37 cellular contexts compared by ENCODE assay signal in genomic region chr3:94292151-94292550, GRCh38.
"Had no signal": no experiment of that assay in that cellular context is flagged by ENCODE, and none has a peak within 500 bp of the region (broad histone marks: within the 10 kb centered on the region; RNA-seq: fewer than 3 reads in every experiment).

No MANE protein-coding gene starts in this region.

- ATAC-seq: activated CD4-positive, alpha-beta T cell treated with anti-CD3 and anti-CD28 coated beads for 36 hours; activated CD4-positive, CD25-positive, alpha-beta regulatory T cell treated with anti-CD3 and anti-CD28 coated beads, Interleukin-2, amount 50 U/mL, for 24 hours; activated CD8-positive, alpha-beta memory T cell treated with anti-CD3 and anti-CD28 coated beads, Interleukin-2, amount 10 ng/mL, durations not matched to agents 7 days and 5 days; activated CD8-positive, alpha-beta T cell treated with anti-CD3 and anti-CD28 coated beads, Interleukin-2, amount 10 ng/mL, durations not matched to agents 7 days and 5 days; activated naive CD8-positive, alpha-beta T cell treated with anti-CD3 and anti-CD28 coated beads, Interleukin-2, amount 50 U/mL, for 24 hours; WTC11 had no signal

- H3K27me3 ChIP-seq: ascending aorta, cardiac muscle cell had no signal

- H3K4me1 Mint-ChIP-seq: activated CD4-positive, alpha-beta memory T cell treated with anti-CD3 and anti-CD28 coated beads, Interleukin-2, amount 10 ng/mL, durations not matched to agents 7 days and 5 days; activated CD4-positive, alpha-beta T cell treated with anti-CD3 and anti-CD28 coated beads for 36 hours; activated CD4-positive, alpha-beta T cell treated with anti-CD3 and anti-CD28 coated beads, Interleukin-2, amount 10 ng/mL, durations not matched to agents 7 days and 5 days; activated CD8-positive, alpha-beta memory T cell treated with anti-CD3 and anti-CD28 coated beads, Interleukin-2, amount 10 ng/mL, durations not matched to agents 7 days and 5 days; activated naive CD4-positive, alpha-beta T cell treated with anti-CD3 and anti-CD28 coated beads, Interleukin-2, amount 10 ng/mL, durations not matched to agents 7 days and 5 days; activated naive CD4-positive, alpha-beta T cell treated with anti-CD3 and anti-CD28 coated beads, Interleukin-2, amount 50 U/mL, for 24 hours; activated naive CD8-positive, alpha-beta T cell treated with anti-CD3 and anti-CD28 coated beads, Interleukin-2, amount 10 ng/mL, durations not matched to agents 7 days and 5 days; activated naive CD8-positive, alpha-beta T cell treated with anti-CD3 and anti-CD28 coated beads, Interleukin-2, amount 50 U/mL, for 24 hours; brain; central memory CD8-positive, alpha-beta T cell had no signal

- H3K27me3 Mint-ChIP-seq: activated CD4-positive, alpha-beta memory T cell treated with anti-CD3 and anti-CD28 coated beads, Interleukin-2, amount 10 ng/mL, durations not matched to agents 7 days and 5 days; activated CD8-positive, alpha-beta memory T cell treated with anti-CD3 and anti-CD28 coated beads, Interleukin-2, amount 10 ng/mL, durations not matched to agents 7 days and 5 days; activated naive CD4-positive, alpha-beta T cell treated with anti-CD3 and anti-CD28 coated beads, Interleukin-2, amount 10 ng/mL, durations not matched to agents 7 days and 5 days; activated naive CD4-positive, alpha-beta T cell treated with anti-CD3 and anti-CD28 coated beads, Interleukin-2, amount 50 U/mL, for 24 hours; activated naive CD8-positive, alpha-beta T cell treated with anti-CD3 and anti-CD28 coated beads, Interleukin-2, amount 10 ng/mL, durations not matched to agents 7 days and 5 days; activated naive CD8-positive, alpha-beta T cell treated with anti-CD3 and anti-CD28 coated beads, Interleukin-2, amount 50 U/mL, for 24 hours; activated T-cell treated with anti-CD3 and anti-CD28 coated beads, Interleukin-2, amount 50 U/mL, for 24 hours; brain; central memory CD8-positive, alpha-beta T cell had no signal

- DNase-seq: activated CD4-positive, alpha-beta memory T cell treated with anti-CD3 and anti-CD28 coated beads, Interleukin-2, amount 10 ng/mL, durations not matched to agents 7 days and 5 days; activated CD4-positive, alpha-beta T cell treated with anti-CD3 and anti-CD28 coated beads for 1 hour; activated CD4-positive, alpha-beta T cell treated with anti-CD3 and anti-CD28 coated beads for 36 hours; activated CD4-positive, alpha-beta T cell treated with anti-CD3 and anti-CD28 coated beads for 48 hours; activated CD4-positive, alpha-beta T cell treated with anti-CD3 and anti-CD28 coated beads, Interleukin-2, amount 10 ng/mL, durations not matched to agents 7 days and 5 days; activated CD4-positive, alpha-beta T cell treated with anti-CD3 and anti-CD28 coated beads, Interleukin-2, amount 50 U/mL, for 48 hours; activated CD4-positive, CD25-positive, alpha-beta regulatory T cell; activated CD8-positive, alpha-beta memory T cell treated with anti-CD3 and anti-CD28 coated beads for 24 hours; activated CD8-positive, alpha-beta memory T cell treated with anti-CD3 and anti-CD28 coated beads, Interleukin-2, amount 10 ng/mL, durations not matched to agents 7 days and 5 days; activated CD8-positive, alpha-beta memory T cell treated with anti-CD3 and anti-CD28 coated beads, Interleukin-2, amount 50 U/mL, for 48 hours; activated CD8-positive, alpha-beta T cell treated with anti-CD3 and anti-CD28 coated beads, Interleukin-2, amount 10 ng/mL, durations not matched to agents 7 days and 5 days; activated effector memory CD4-positive, alpha-beta T cell treated with Interleukin-2 at 50 U/mL for 16 hours; activated gamma-delta T cell; activated naive CD4-positive, alpha-beta T cell treated with anti-CD3 and anti-CD28 coated beads, Interleukin-2, amount 10 ng/mL, durations not matched to agents 7 days and 5 days; activated naive CD4-positive, alpha-beta T cell treated with Interleukin-2 at 50 U/mL for 16 hours; activated naive CD8-positive, alpha-beta T cell treated with anti-CD3 and anti-CD28 coated beads, Interleukin-2, amount 10 ng/mL, durations not matched to agents 7 days and 5 days; activated naive CD8-positive, alpha-beta T cell treated with anti-CD3 and anti-CD28 coated beads, Interleukin-2, amount 50 U/mL, for 24 hours; activated T-cell treated with anti-CD3 and anti-CD28 coated beads, Interleukin-2, amount 50 U/mL, for 24 hours; activated T-cell treated with anti-CD3 and anti-CD28 coated beads, Interleukin-2, amount 50 U/mL, for 48 hours; amygdala; anterior cingulate cortex; caudate nucleus; cerebellar nuclear complex; T-helper 2 cell; T-helper 9 cell; WERI-Rb-1 had no signal

- H3K9me3 ChIP-seq: ascending aorta had no signal

- H3K27ac ChIP-seq: ascending aorta, cardiac muscle cell, WERI-Rb-1 had no signal

- H3K36me3 Mint-ChIP-seq: activated CD8-positive, alpha-beta memory T cell treated with anti-CD3 and anti-CD28 coated beads, Interleukin-2, amount 10 ng/mL, durations not matched to agents 7 days and 5 days; activated naive CD4-positive, alpha-beta T cell treated with anti-CD3 and anti-CD28 coated beads, Interleukin-2, amount 10 ng/mL, durations not matched to agents 7 days and 5 days; activated naive CD4-positive, alpha-beta T cell treated with anti-CD3 and anti-CD28 coated beads, Interleukin-2, amount 50 U/mL, for 24 hours; activated naive CD8-positive, alpha-beta T cell; activated naive CD8-positive, alpha-beta T cell treated with anti-CD3 and anti-CD28 coated beads, Interleukin-2, amount 10 ng/mL, durations not matched to agents 7 days and 5 days; brain had no signal

- H3K4me3 Mint-ChIP-seq: activated CD4-positive, alpha-beta memory T cell treated with anti-CD3 and anti-CD28 coated beads, Interleukin-2, amount 10 ng/mL, durations not matched to agents 7 days and 5 days; activated CD4-positive, alpha-beta T cell treated with anti-CD3 and anti-CD28 coated beads for 36 hours; activated CD4-positive, alpha-beta T cell treated with anti-CD3 and anti-CD28 coated beads, Interleukin-2, amount 10 ng/mL, durations not matched to agents 7 days and 5 days; activated CD8-positive, alpha-beta memory T cell treated with anti-CD3 and anti-CD28 coated beads, Interleukin-2, amount 10 ng/mL, durations not matched to agents 7 days and 5 days; activated CD8-positive, alpha-beta T cell treated with anti-CD3 and anti-CD28 coated beads, Interleukin-2, amount 10 ng/mL, durations not matched to agents 7 days and 5 days; activated naive CD4-positive, alpha-beta T cell treated with anti-CD3 and anti-CD28 coated beads, Interleukin-2, amount 10 ng/mL, durations not matched to agents 7 days and 5 days; activated naive CD4-positive, alpha-beta T cell treated with anti-CD3 and anti-CD28 coated beads, Interleukin-2, amount 50 U/mL, for 24 hours; activated naive CD8-positive, alpha-beta T cell; activated naive CD8-positive, alpha-beta T cell treated with anti-CD3 and anti-CD28 coated beads, Interleukin-2, amount 10 ng/mL, durations not matched to agents 7 days and 5 days; activated naive CD8-positive, alpha-beta T cell treated with anti-CD3 and anti-CD28 coated beads, Interleukin-2, amount 50 U/mL, for 24 hours; activated T-cell treated with anti-CD3 and anti-CD28 coated beads, Interleukin-2, amount 50 U/mL, for 24 hours; brain; central memory CD8-positive, alpha-beta T cell; T-helper 1 cell treated with Interleukin-12 subunit alpha and Interleukin-12 subunit beta and Interleukin-4 antibody, amounts not matched to agents 30 μg/mL and 1 μg/mL, for 36 hours; T-helper 2 cell treated with Interferon-gamma antibody and Interleukin-4, amounts not matched to agents 5 μg/mL and 100 μg/mL, for 36 hours; WTC11 had no signal

- H3K9me3 Mint-ChIP-seq: activated CD4-positive, alpha-beta memory T cell treated with anti-CD3 and anti-CD28 coated beads, Interleukin-2, amount 10 ng/mL, durations not matched to agents 7 days and 5 days; activated CD4-positive, alpha-beta T cell treated with anti-CD3 and anti-CD28 coated beads, Interleukin-2, amount 10 ng/mL, durations not matched to agents 7 days and 5 days; activated naive CD4-positive, alpha-beta T cell treated with anti-CD3 and anti-CD28 coated beads, Interleukin-2, amount 10 ng/mL, durations not matched to agents 7 days and 5 days; activated naive CD4-positive, alpha-beta T cell treated with anti-CD3 and anti-CD28 coated beads, Interleukin-2, amount 50 U/mL, for 24 hours; activated naive CD8-positive, alpha-beta T cell treated with anti-CD3 and anti-CD28 coated beads, Interleukin-2, amount 10 ng/mL, durations not matched to agents 7 days and 5 days; activated naive CD8-positive, alpha-beta T cell treated with anti-CD3 and anti-CD28 coated beads, Interleukin-2, amount 50 U/mL, for 24 hours; activated T-cell treated with anti-CD3 and anti-CD28 coated beads, Interleukin-2, amount 50 U/mL, for 24 hours; activated T-helper 2 cell treated with anti-CD3 and anti-CD28 coated beads, Interferon-gamma antibody, Interleukin-2, Interleukin-4, amounts not matched to agents 10 μg/mL and 5 μg/mL and 100 μg/mL, durations not matched to agents 14 hours and 24 hours and 36 hours; T-helper 1 cell treated with Interleukin-12 subunit alpha and Interleukin-12 subunit beta and Interleukin-4 antibody, amounts not matched to agents 30 μg/mL and 1 μg/mL, for 36 hours; T-helper 2 cell treated with Interferon-gamma antibody and Interleukin-4, amounts not matched to agents 5 μg/mL and 100 μg/mL, for 36 hours had no signal

- H3K36me3 ChIP-seq: ascending aorta, cardiac muscle cell, WERI-Rb-1 had no signal

- H3K4me1 ChIP-seq: ascending aorta had no signal

- H3K27ac Mint-ChIP-seq: activated CD4-positive, alpha-beta memory T cell treated with anti-CD3 and anti-CD28 coated beads, Interleukin-2, amount 10 ng/mL, durations not matched to agents 7 days and 5 days; activated CD4-positive, alpha-beta T cell treated with anti-CD3 and anti-CD28 coated beads for 36 hours; activated CD4-positive, alpha-beta T cell treated with anti-CD3 and anti-CD28 coated beads, Interleukin-2, amount 10 ng/mL, durations not matched to agents 7 days and 5 days; activated CD8-positive, alpha-beta memory T cell treated with anti-CD3 and anti-CD28 coated beads, Interleukin-2, amount 10 ng/mL, durations not matched to agents 7 days and 5 days; activated CD8-positive, alpha-beta T cell treated with anti-CD3 and anti-CD28 coated beads, Interleukin-2, amount 10 ng/mL, durations not matched to agents 7 days and 5 days; activated naive CD4-positive, alpha-beta T cell treated with anti-CD3 and anti-CD28 coated beads, Interleukin-2, amount 10 ng/mL, durations not matched to agents 7 days and 5 days; activated naive CD4-positive, alpha-beta T cell treated with anti-CD3 and anti-CD28 coated beads, Interleukin-2, amount 50 U/mL, for 24 hours; activated naive CD8-positive, alpha-beta T cell; activated naive CD8-positive, alpha-beta T cell treated with anti-CD3 and anti-CD28 coated beads, Interleukin-2, amount 10 ng/mL, durations not matched to agents 7 days and 5 days; activated naive CD8-positive, alpha-beta T cell treated with anti-CD3 and anti-CD28 coated beads, Interleukin-2, amount 50 U/mL, for 24 hours; activated T-cell treated with anti-CD3 and anti-CD28 coated beads, Interleukin-2, amount 50 U/mL, for 24 hours; activated T-helper 2 cell treated with anti-CD3 and anti-CD28 coated beads, Interferon-gamma antibody, Interleukin-2, Interleukin-4, amounts not matched to agents 10 μg/mL and 5 μg/mL and 100 μg/mL, durations not matched to agents 14 hours and 24 hours and 36 hours; brain; T-helper 1 cell treated with Interleukin-12 subunit alpha and Interleukin-12 subunit beta and Interleukin-4 antibody, amounts not matched to agents 30 μg/mL and 1 μg/mL, for 36 hours; T-helper 2 cell treated with Interferon-gamma antibody and Interleukin-4, amounts not matched to agents 5 μg/mL and 100 μg/mL, for 36 hours; WTC11 had no signal

- H3K4me3 ChIP-seq: ascending aorta, cardiac muscle cell had no signal
